Comparison of ENCODE assay signal across 1 cellular context in genomic region chr6:30599625-30600324, GRCh38.
TF ChIP-seq lines count a peak whose summit lies in the region.

No MANE protein-coding gene starts in this region.

TF ChIP-seq in WTC11, 78 proteins besides CTCF, POLR2A, EP300 and RAD21:
- TF ChIP-seq ZMAT4 (CRISPR knock-in tag; IDR thresholded peaks at IDR 0.05): peak; percentile 31; the same call in 1 of the 2 replicates
- 0 out of 2 replicates have a peak, but pooled peaks have one; percentile 28 for TF ChIP-seq EMX1 (CRISPR knock-in tag; IDR thresholded peaks at IDR 0.05)
- no peak for TF ChIP-seq GRHL2 (CRISPR knock-in tag; IDR thresholded peaks at IDR 0.05; ENCODE audit: insufficient replicate concordance, severe bottlenecking)
